In the genomic region with DNA sequence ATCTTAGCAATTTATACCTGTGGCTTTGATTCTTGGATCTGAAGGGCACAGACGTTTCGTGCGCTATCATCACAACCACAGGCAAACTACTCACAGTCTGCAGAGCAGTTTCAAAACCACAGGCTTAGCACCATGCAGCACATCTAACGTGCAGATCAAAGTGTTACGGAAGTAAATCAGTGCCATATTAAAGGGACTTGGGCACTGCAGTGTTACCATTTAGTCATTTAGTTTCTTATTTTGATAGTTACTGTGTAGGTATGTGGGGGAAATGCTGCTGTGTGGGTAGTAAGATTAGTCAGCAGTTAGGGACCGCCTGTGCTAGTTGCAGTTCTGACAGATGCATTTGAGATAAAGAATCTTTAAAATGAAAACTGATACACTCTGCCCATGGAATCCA, we compare ENCODE assay signal across 9 cellular contexts.
DNase-seq lines count a peak whose midpoint lies in the region; ATAC-seq and TF ChIP-seq lines count a peak whose summit lies in the region.
"Had no signal": no experiment of that assay in that cellular context is flagged by ENCODE, and none has a peak within 500 bp of the region (broad histone marks: within the 10 kb centered on the region; RNA-seq: fewer than 3 reads in every experiment).

No MANE protein-coding gene starts in this region.

- TF ChIP-seq CTCF in uterus (IDR thresholded peaks at IDR 0.05): no peak

- H2AFZ ChIP-seq in trophoblast cell (ENCODE audit: insufficient read depth, low read length, poor library complexity): no peak overlapping the region

- DNase-seq in EL (peak; percentile 33), NCI-H226 (peak; percentile 40), uterus (no peak), cerebellar nuclear complex (lab: John Stamatoyannopoulos, UW) (no peak), trophoblast cell (no peak)
- peak; percentile 75 for DNase-seq in activated naive CD4-positive, alpha-beta T cell treated with anti-CD3 and anti-CD28 coated beads, Interleukin-2, amount 10 ng/mL, durations not matched to agents 7 days and 5 days
- DNase-seq in stimulated activated CD4-positive, alpha-beta T cell treated with anti-CD3 and anti-CD28 coated beads, Interleukin-12 subunit alpha, Interleukin-12 subunit beta, amount 100 ng/mL, for 24 hours (ENCODE audit: low read depth in 2 of 2): peak; percentile 40 to 48

- H3K9ac ChIP-seq in trophoblast cell (ENCODE audit: low read length): no peak overlapping the region

- no peak overlapping the region for H3K23ac ChIP-seq in trophoblast cell (ENCODE audit: low read length)

- ATAC-seq in GM21786 (IDR thresholded peaks at IDR 0.05; ENCODE audit: unreplicated experiment): peak; percentile 97

- peaks cover 0 to 2% of the 10 kb centered on the region in 2 donors for H3K36me3 ChIP-seq in uterus
- peaks cover 0 to 2% of the 10 kb centered on the region in 2 experiments for H3K36me3 ChIP-seq in trophoblast cell (ENCODE audit: control insufficient read depth in 1 of 2, insufficient read depth in 2 of 2, low read length in 2 of 2)

- no peak overlapping the region for H4K12ac ChIP-seq in trophoblast cell (ENCODE audit: low read depth, low read length)

- no peaks in the 10 kb centered on the region for H3K4me1 ChIP-seq in uterus
- peaks cover 0 to 2% of the 10 kb centered on the region in 2 experiments for H3K4me1 ChIP-seq in trophoblast cell (ENCODE audit: control insufficient read depth in 1 of 2, insufficient read depth in 2 of 2, low read length in 2 of 2)

- H4K8ac ChIP-seq in trophoblast cell (ENCODE audit: low read depth, low read length): no peak overlapping the region

- H4K91ac ChIP-seq in trophoblast cell (ENCODE audit: low read depth, low read length): no peak overlapping the region

- no peaks in the 10 kb centered on the region for H3K79me2 ChIP-seq in trophoblast cell (ENCODE audit: control insufficient read depth, insufficient read depth, low read length, poor library complexity)

- H2AK5ac ChIP-seq in trophoblast cell (ENCODE audit: low read length): no peak overlapping the region

- no peaks in the 10 kb centered on the region for H3K27me3 Mint-ChIP-seq in activated naive CD4-positive, alpha-beta T cell treated with anti-CD3 and anti-CD28 coated beads, Interleukin-2, amount 10 ng/mL, durations not matched to agents 7 days and 5 days

- no peak overlapping the region for H3K18ac ChIP-seq in trophoblast cell (ENCODE audit: low read length)

- no peaks in the 10 kb centered on the region for H3K9me3 Mint-ChIP-seq in activated naive CD4-positive, alpha-beta T cell treated with anti-CD3 and anti-CD28 coated beads, Interleukin-2, amount 10 ng/mL, durations not matched to agents 7 days and 5 days

- intact Hi-C loops in uterus (cut with DNase I; ENCODE audit: low total_unique reads): no loop called here

- H2BK5ac ChIP-seq in trophoblast cell (ENCODE audit: low read depth, low read length, poor library complexity): no peak overlapping the region

- no peaks in the 10 kb centered on the region for H3K27me3 ChIP-seq in uterus
- H3K27me3 ChIP-seq in trophoblast cell (ENCODE audit: insufficient read depth, low read length): no peaks in the 10 kb centered on the region
- H3K27me3 ChIP-seq: dorsolateral prefrontal cortex had no signal

- H3K4me3 Mint-ChIP-seq in activated naive CD4-positive, alpha-beta T cell treated with anti-CD3 and anti-CD28 coated beads, Interleukin-2, amount 10 ng/mL, durations not matched to agents 7 days and 5 days: peak overlapping the region; percentile 27

- no peak for TF ChIP-seq POLR2A in uterus (IDR thresholded peaks at IDR 0.05)

- H2BK120ac ChIP-seq in trophoblast cell (ENCODE audit: insufficient read depth, low read length, poor library complexity): no peak overlapping the region

- no peak overlapping the region for H3K4ac ChIP-seq in trophoblast cell (ENCODE audit: low read depth, low read length)

- CTCF ChIA-PET in activated naive CD4-positive, alpha-beta T cell treated with anti-CD3 and anti-CD28 coated beads, Interleukin-2, amount 10 ng/mL, durations not matched to agents 7 days and 5 days (lab: Charles Lee): no interaction called here

- H2BK12ac ChIP-seq in trophoblast cell (ENCODE audit: low read length): no peak overlapping the region

- H3K27ac Mint-ChIP-seq in activated naive CD4-positive, alpha-beta T cell treated with anti-CD3 and anti-CD28 coated beads, Interleukin-2, amount 10 ng/mL, durations not matched to agents 7 days and 5 days: peak overlapping the region; percentile 20

- no peak overlapping the region for H3K14ac ChIP-seq in trophoblast cell (ENCODE audit: low read length)

- WGBS in trophoblast cell (ENCODE audit: extremely low coverage, insufficient coverage, insufficient read length): no CpG with 5 or more reads among the region's 6 CpGs

- H3K4me2 ChIP-seq in trophoblast cell (ENCODE audit: low read length): no peak overlapping the region

- H3K36me3 Mint-ChIP-seq in activated naive CD4-positive, alpha-beta T cell treated with anti-CD3 and anti-CD28 coated beads, Interleukin-2, amount 10 ng/mL, durations not matched to agents 7 days and 5 days: peaks cover 11% of the 10 kb centered on the region

- H3K9me3 ChIP-seq in uterus: no peaks in the 10 kb centered on the region
- H3K9me3 ChIP-seq in trophoblast cell (ENCODE audit: insufficient read depth, low read depth, low read length): no peaks in the 10 kb centered on the region

- no peak overlapping the region for H3K27ac ChIP-seq in uterus
- H3K27ac ChIP-seq in trophoblast cell (ENCODE audit: low read depth, low read length): no peak overlapping the region

- H3K4me3 ChIP-seq in uterus (no peak overlapping the region), trophoblast cell (ENCODE audit: low read depth, low read length) (no peak overlapping the region)
- H3K4me3 ChIP-seq: dorsolateral prefrontal cortex had no signal

- H3K79me1 ChIP-seq in trophoblast cell (ENCODE audit: low read length): no peaks in the 10 kb centered on the region

- H3K4me1 Mint-ChIP-seq in activated naive CD4-positive, alpha-beta T cell treated with anti-CD3 and anti-CD28 coated beads, Interleukin-2, amount 10 ng/mL, durations not matched to agents 7 days and 5 days: peaks cover 45% of the 10 kb centered on the region

Comparison
In these comparisons a context has a peak if more than half of its experiments do, and no peak if none do; other contexts are left out.
1. DNase-seq: peak in EL (single experiment), NCI-H226 (single experiment), activated naive CD4-positive, alpha-beta T cell treated with anti-CD3 and anti-CD28 coated beads, Interleukin-2, amount 10 ng/mL, durations not matched to agents 7 days and 5 days (single experiment) and stimulated activated CD4-positive, alpha-beta T cell treated with anti-CD3 and anti-CD28 coated beads, Interleukin-12 subunit alpha, Interleukin-12 subunit beta, amount 100 ng/mL, for 24 hours (2 of 2); none in uterus (0 of 2), cerebellar nuclear complex (0 of 2) and trophoblast cell (0 of 2).